10 cellular contexts compared by ENCODE assay signal in the genomic region with DNA sequence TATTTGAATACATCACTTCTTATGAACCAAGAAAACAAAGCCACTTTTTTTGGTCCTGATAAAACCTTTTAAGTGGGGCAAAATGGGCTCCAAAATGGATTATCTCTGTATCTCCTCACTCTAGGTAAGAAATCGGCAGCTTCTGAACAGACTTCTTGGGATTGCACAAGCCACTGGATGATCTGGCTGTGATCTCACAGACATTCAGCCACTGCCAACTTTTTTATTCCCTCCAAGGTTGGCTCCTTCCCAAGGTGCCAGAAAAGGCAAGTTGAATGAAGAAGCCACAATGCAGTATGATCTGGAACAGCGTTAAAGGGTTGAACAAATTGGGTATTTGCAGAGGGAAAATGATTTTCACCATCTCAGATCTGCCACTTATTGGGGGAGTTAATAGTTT.
A peak's percentile ranks its signal among the peaks of the same experiment; 100 is the strongest.
DNase-seq lines count a peak whose midpoint lies in the region; ATAC-seq and TF ChIP-seq lines count a peak whose summit lies in the region.
"Had no signal": no experiment of that assay in that cellular context is flagged by ENCODE, and none has a peak within 500 bp of the region (broad histone marks: within the 10 kb centered on the region; RNA-seq: fewer than 3 reads in every experiment).

No MANE protein-coding gene starts in this region.

- H3K27me3 ChIP-seq in right atrium auricular region (no peaks in the 10 kb centered on the region), smooth muscle cell (ENCODE audit: low read depth) (no peaks in the 10 kb centered on the region)

- peak overlapping the region; percentile 83 for H3K9ac ChIP-seq in smooth muscle cell (ENCODE audit: low read depth)

- peaks cover 0 to 4% of the 10 kb centered on the region in 2 donors for H3K9me3 ChIP-seq in right atrium auricular region
- no peaks in the 10 kb centered on the region for H3K9me3 ChIP-seq in smooth muscle cell (replicated peaks; ENCODE audit: low read depth)

- TF ChIP-seq CTCF in astrocyte of the spinal cord (IDR thresholded peaks at IDR 0.05; ENCODE audit: low read depth, low read length) (no peak), right atrium auricular region (IDR thresholded peaks at IDR 0.05) (no peak), smooth muscle cell (IDR thresholded peaks at IDR 0.05; ENCODE audit: borderline replicate concordance, insufficient read depth, poor library complexity, severe bottlenecking) (no peak), GM10248 (IDR thresholded peaks at IDR 0.05; ENCODE audit: control extremely low read depth, extremely low read depth, low read depth, missing control alignments) (no peak)

- H3K4me1 ChIP-seq in right atrium auricular region (peaks cover 3 to 49% of the 10 kb centered on the region in 2 donors), smooth muscle cell (ENCODE audit: low read depth) (peaks cover 20% of the 10 kb centered on the region)

- H3K4me2 ChIP-seq in smooth muscle cell, result peak overlapping the region; percentile 62

- H3K79me2 ChIP-seq in smooth muscle cell (ENCODE audit: low read depth), result no peaks in the 10 kb centered on the region

- peak overlapping the region; percentile 69 to 81 for H3K27ac ChIP-seq in right atrium auricular region
- H3K27ac ChIP-seq in smooth muscle cell (ENCODE audit: low read depth), result peak overlapping the region; percentile 99

- H3F3A ChIP-seq in smooth muscle cell (ENCODE audit: low read depth), result peaks cover 55% of the 10 kb centered on the region

- POLR2A ChIA-PET in GM10248 (lab: Yijun Ruan, JAX), result no interaction called here

- no peaks in the 10 kb centered on the region for H4K20me1 ChIP-seq in smooth muscle cell (ENCODE audit: low read depth)

- no peak for ATAC-seq in GM18511 (IDR thresholded peaks at IDR 0.05; ENCODE audit: unreplicated experiment)

- no peak overlapping the region for H2AFZ ChIP-seq in smooth muscle cell (ENCODE audit: low read depth)

- H3K36me3 ChIP-seq in right atrium auricular region (peaks cover 25% of the 10 kb centered on the region), smooth muscle cell (ENCODE audit: low read depth) (peaks cover 23% of the 10 kb centered on the region)

- 73% methylated on average over 2 of the region's 2 CpGs for WGBS in smooth muscle cell (ENCODE audit: low lambda C conversion rate)

- CTCF ChIA-PET in GM10248 (lab: Yijun Ruan, JAX), result no interaction called here

- DNase-seq in HCEC 1CT (peak; percentile 66), astrocyte of the spinal cord (ENCODE audit: low read depth, low spot score) (peak; percentile 85), right atrium auricular region (ENCODE audit: low spot score) (no peak), smooth muscle cell (lab: John Stamatoyannopoulos, UW; ENCODE audit: unreplicated experiment) (no peak), GM10248 (ENCODE audit: extremely low spot score) (no peak), SW 1271 (lab: John Stamatoyannopoulos, UW) (no peak)
- DNase-seq in activated CD4-positive, alpha-beta T cell treated with anti-CD3 and anti-CD28 coated beads, Interleukin-2, amount 50 U/mL, for 1 hour, result no peak
- DNase-seq: activated B cell treated with CpG ODN at 0.5 μM for 24 hours; stimulated activated CD4-positive, alpha-beta T cell treated with anti-CD3 and anti-CD28 coated beads, Interleukin-2, amount 100 ng/mL, for 24 hours had no signal

- in situ Hi-C loops in astrocyte of the spinal cord (cut with HindIII; ENCODE audit: low sequenced_read_pairs), result no loop called here

- no peak overlapping the region for H3K4me3 ChIP-seq in astrocyte of the spinal cord (ENCODE audit: low read depth, low read length)
- H3K4me3 ChIP-seq in right atrium auricular region, result no peak overlapping the region
- H3K4me3 ChIP-seq in smooth muscle cell, result no peak overlapping the region

Comparison
In these comparisons a context has a peak if more than half of its experiments do, and no peak if none do; other contexts are left out.
1. DNase-seq: peak in HCEC 1CT (single experiment) and astrocyte of the spinal cord (single experiment); none in right atrium auricular region (single experiment), smooth muscle cell (single experiment), GM10248 (single experiment), SW 1271 (0 of 2) and activated CD4-positive, alpha-beta T cell treated with anti-CD3 and anti-CD28 coated beads, Interleukin-2, amount 50 U/mL, for 1 hour (single experiment).